ENCODE assay signal across 13 cellular contexts in genomic region chr15:57555270-57555669, GRCh38. TPM values are rescaled to one million over a fixed set of nuclear protein-coding genes. Genes with fewer than 3 reads are reported as not detected.
A peak's percentile ranks its signal among the peaks of the same experiment; 100 is the strongest.
DNase-seq lines count a peak whose midpoint lies in the region; TF ChIP-seq lines count a peak whose summit lies in the region.
"Had no signal": no experiment of that assay in that cellular context is flagged by ENCODE, and none has a peak within 500 bp of the region (broad histone marks: within the 10 kb centered on the region; RNA-seq: fewer than 3 reads in every experiment).

No MANE protein-coding gene starts in this region.

- peak overlapping the region; percentile 93 to 98 (median 98) for H3K27ac Mint-ChIP-seq in nephron
- H3K27ac Mint-ChIP-seq: naive thymus-derived CD4-positive, alpha-beta T cell had no signal

- no TSS peak for BruUV-seq in A673 (replicated peaks; lab: Mats Ljungman, UMichigan)

- H3K27ac ChIP-seq in A673 (ENCODE audit: low read depth, low read length, poor library complexity, severe bottlenecking), result peak overlapping the region; percentile 76
- peak overlapping the region in 37 of 59 donors; percentile 0 to 82 (median 62) for H3K27ac ChIP-seq in dorsolateral prefrontal cortex
- H3K27ac ChIP-seq: brain microvascular endothelial cell had no signal

- H3K36me3 Mint-ChIP-seq in nephron (ENCODE audit: low read depth), result peaks cover 10% of the 10 kb centered on the region
- H3K36me3 Mint-ChIP-seq: naive thymus-derived CD4-positive, alpha-beta T cell had no signal

- H3K4me3 ChIP-seq in A673 (ENCODE audit: low read depth, low read length, poor library complexity, severe bottlenecking) (no peak overlapping the region), dorsolateral prefrontal cortex (no peak overlapping the region)

- H3K27me3 ChIP-seq in A673 (replicated peaks; ENCODE audit: insufficient read depth, low read depth, low read length, poor library complexity) (no peaks in the 10 kb centered on the region), dorsolateral prefrontal cortex (peaks cover 0 to 5% (median 0%) of the 10 kb centered on the region in 45 donors)
- H3K27me3 ChIP-seq: brain microvascular endothelial cell had no signal

- H3K36me3 ChIP-seq in A673 (ENCODE audit: insufficient read depth, low read length, poor library complexity, severe bottlenecking), result no peaks in the 10 kb centered on the region
- H3K36me3 ChIP-seq: brain microvascular endothelial cell had no signal

- H3K4me1 Mint-ChIP-seq in nephron, result peaks cover 66% of the 10 kb centered on the region

- TF ChIP-seq CTCF in A673 (conservative IDR thresholded peaks at IDR 0.05; ENCODE audit: low read depth, low read length) (no peak), dorsolateral prefrontal cortex (IDR thresholded peaks at IDR 0.05 in 54 of 56, conservative IDR thresholded peaks at IDR 0.05 in 2 of 56; ENCODE audit: low read depth in 1 of 56, partially characterized antibody in 56 of 56) (no peak), nephron (IDR thresholded peaks at IDR 0.05; ENCODE audit: unreplicated experiment in 3 of 3) (no peak)

- DNase-seq in A673 (ENCODE audit: low spot score) (no peak), NCI-H524 treated with DMSO at 0.1 percent for 48 hours (lab: John Stamatoyannopoulos, UW) (peak; percentile 66), dorsolateral prefrontal cortex (no peak), inferior parietal cortex (ENCODE audit: extremely low spot score) (no peak), superior temporal gyrus (ENCODE audit: extremely low spot score) (no peak), pons (ENCODE audit: low spot score) (no peak), NCI-H1092 (lab: John Stamatoyannopoulos, UW) (no peak)
- DNase-seq: activated CD4-positive, CD25-positive, alpha-beta regulatory T cell treated with anti-CD3 and anti-CD28 coated beads, Interleukin-2, amount 50 U/mL, for 72 hours; activated T-cell treated with anti-CD3 and anti-CD28 coated beads, Interleukin-2, amount 50 U/mL, for 48 hours; brain microvascular endothelial cell; naive thymus-derived CD4-positive, alpha-beta T cell; NCI-H446 treated with DMSO at 0.1 percent for 48 hours had no signal

- intact Hi-C loops in A673 (cut with micrococcal nuclease; ENCODE audit: unreplicated experiment), result no loop called here
- intact Hi-C loops in dorsolateral prefrontal cortex (cut with DNase I), result loop anchor here (5.0 to 10.0 kb wide), 3 partner anchors 510 to 630 kb away; partner anchors contain the start of gene ALDH1A2 (in 2 of the 2)

- H3K9me3 ChIP-seq in A673 (ENCODE audit: low read depth, low read length, poor library complexity, severe bottlenecking), result no peaks in the 10 kb centered on the region

- H3K9me3 Mint-ChIP-seq in nephron, result no peaks in the 10 kb centered on the region
- H3K9me3 Mint-ChIP-seq: naive thymus-derived CD4-positive, alpha-beta T cell had no signal

- peak overlapping the region in 1 of 3 experiments; percentile 33 for H3K4me3 Mint-ChIP-seq in nephron
- H3K4me3 Mint-ChIP-seq: naive thymus-derived CD4-positive, alpha-beta T cell had no signal

- CTCF ChIA-PET in A673 (lab: Charles Lee), result interaction anchor here (1.2 kb wide), 1 partner anchor 13 kb away, joined by 3 read pairs; no protein-coding TSS in a partner anchor

- peaks cover 5% of the 10 kb centered on the region for H3K27me3 Mint-ChIP-seq in nephron (ENCODE audit: low read depth)

- POLR2A ChIA-PET in A673 (lab: Charles Lee; ENCODE audit: low non-redundant PET), result interaction anchor here (0.6 kb wide), 1 partner anchor 253 kb away, joined by 3 read pairs; no protein-coding TSS in a partner anchor

- H3K4me1 ChIP-seq in A673 (ENCODE audit: insufficient read depth, low read length, poor library complexity, severe bottlenecking), result peaks cover 41% of the 10 kb centered on the region

RNA-seq across cellular contexts. Expression of gene MYZAP, which starts 36.4 kb away (rescaled TPM):
- not detected in 2 replicates for total RNA-seq in A673 (2021)
- total RNA-seq in dorsolateral prefrontal cortex, result 1 to 10 TPM in 79 of 120 experiments, under 1 TPM in 38, not detected in 3; 0.31 to 4.8 (median 1.3) TPM
